ENCODE assay signal across 8 cellular contexts in the genomic region with DNA sequence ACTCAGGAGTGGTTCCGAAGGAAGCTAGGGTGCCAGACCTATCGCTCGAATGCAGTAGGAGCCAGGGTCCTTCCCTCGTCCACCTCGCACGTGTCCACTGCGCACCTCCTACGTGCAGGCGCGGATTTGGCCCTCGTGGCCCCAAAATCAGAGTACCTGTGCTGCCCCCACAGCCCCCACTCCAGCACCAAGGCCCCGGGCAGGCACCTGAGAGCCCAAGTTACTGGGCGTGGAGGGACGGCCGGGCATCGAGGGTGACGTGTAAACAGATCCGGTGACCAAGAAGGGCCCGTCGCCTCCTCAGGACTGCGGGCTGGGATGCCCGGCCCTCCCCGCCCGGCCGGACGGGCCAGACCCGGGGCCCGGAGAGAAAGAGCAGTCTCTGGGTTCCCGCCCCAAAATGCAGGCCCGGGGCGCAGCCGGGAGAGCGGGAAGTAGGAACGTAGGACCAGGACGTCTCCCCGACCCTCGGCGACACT. TPM values are rescaled to one million over a fixed set of nuclear protein-coding genes. Genes with fewer than 3 reads are reported as not detected.
DNase-seq lines count a peak whose midpoint lies in the region; ATAC-seq and TF ChIP-seq lines count a peak whose summit lies in the region.

No MANE protein-coding gene starts in this region.

- H3K9me3 ChIP-seq in Caco-2 (no peaks in the 10 kb centered on the region), right cardiac atrium (ENCODE audit: control insufficient read depth, low read length) (no peaks in the 10 kb centered on the region)

- H3K4me1 ChIP-seq in Caco-2, result peaks cover 8% of the 10 kb centered on the region
- H3K4me1 ChIP-seq in right cardiac atrium (ENCODE audit: control insufficient read depth, insufficient read depth, low read length), result no peaks in the 10 kb centered on the region

- no peaks in the 10 kb centered on the region for H3K27me3 Mint-ChIP-seq in Caco-2 (ENCODE audit: insufficient read depth, unreplicated experiment)
- no peaks in the 10 kb centered on the region for H3K27me3 Mint-ChIP-seq in activated CD8-positive, alpha-beta T cell treated with anti-CD3 and anti-CD28 coated beads for 36 hours

- H3K4me3 ChIP-seq in Caco-2 (ENCODE audit: low read depth, low read length), result peak overlapping the region; percentile 84
- H3K4me3 ChIP-seq in right cardiac atrium (ENCODE audit: low read length), result peak overlapping the region; percentile 87
- peak overlapping the region; percentile 89 to 97 (median 92) for H3K4me3 ChIP-seq in skin epidermis

- no peak for TF ChIP-seq CTCF in Caco-2 (IDR thresholded peaks at IDR 0.05; ENCODE audit: insufficient read depth in 1 of 2, low read depth in 1 of 2, low read length in 1 of 2, severe bottlenecking in 1 of 2, unreplicated experiment in 1 of 2)
- TF ChIP-seq CTCF in activated CD8-positive, alpha-beta T cell treated with anti-CD3 and anti-CD28 coated beads for 36 hours (IDR thresholded peaks at IDR 0.05), result no peak

- H3K27ac ChIP-seq in right cardiac atrium (ENCODE audit: low read length) (peak overlapping the region; percentile 20), skin epidermis (peak overlapping the region; percentile 62 to 96 (median 89))

- CTCF ChIA-PET in Caco-2 (lab: Charles Lee), result interaction anchor here (1.0 to 1.5 kb wide), 3 partner anchors 21 to 106 kb away, joined by 3 to 5 read pairs (median 5); partner anchors contain the start of gene GRN
- CTCF ChIA-PET in activated CD8-positive, alpha-beta T cell treated with anti-CD3 and anti-CD28 coated beads for 36 hours (lab: Charles Lee), result interaction anchor here (0.7 to 3.6 kb wide), 5 partner anchors 14 to 120 kb away, joined by 3 to 21 read pairs (median 3); partner anchors contain the start of gene FAM171A2

- intact Hi-C loops in Caco-2 (cut with micrococcal nuclease; ENCODE audit: unreplicated experiment), result loop anchor here (2.0 kb wide), 1 partner anchor 105 kb away; the partner anchor contains the start of gene UBTF
- intact Hi-C loops in activated CD8-positive, alpha-beta T cell treated with anti-CD3 and anti-CD28 coated beads for 36 hours (cut with micrococcal nuclease), result no loop called here
- intact Hi-C loops in right cardiac atrium (cut with DNase I), result loop anchor here in 3 of 4 donors (2.0 to 5.0 kb wide), 3 partner anchors 102 to 113 kb away; no protein-coding TSS in a partner anchor

- BruUV-seq in Caco-2 (replicated peaks; lab: Mats Ljungman, UMichigan), result no TSS peak

- peak; percentile 2 for ATAC-seq in HG02759 (IDR thresholded peaks at IDR 0.05; ENCODE audit: unreplicated experiment)
- ATAC-seq in activated CD8-positive, alpha-beta T cell treated with anti-CD3 and anti-CD28 coated beads for 36 hours, result no peak
- ATAC-seq in right cardiac atrium, result peak in 1 of 2 donors; percentile 3

- H3K9me3 Mint-ChIP-seq in Caco-2 (ENCODE audit: unreplicated experiment), result no peaks in the 10 kb centered on the region
- no peaks in the 10 kb centered on the region for H3K9me3 Mint-ChIP-seq in activated CD8-positive, alpha-beta T cell treated with anti-CD3 and anti-CD28 coated beads for 36 hours

- 1% methylated on average over 38 of the region's 38 CpGs for WGBS in right cardiac atrium

- H3K36me3 Mint-ChIP-seq in Caco-2 (ENCODE audit: insufficient read depth, unreplicated experiment), result peaks cover 13% of the 10 kb centered on the region
- peaks cover 23% of the 10 kb centered on the region for H3K36me3 Mint-ChIP-seq in activated CD8-positive, alpha-beta T cell treated with anti-CD3 and anti-CD28 coated beads for 36 hours (ENCODE audit: low read depth)

- DNase-seq in Caco-2, result peak in 1 of 2 experiments; percentile 53
- no peak for DNase-seq in activated CD8-positive, alpha-beta T cell treated with anti-CD3 and anti-CD28 coated beads for 36 hours
- DNase-seq in right cardiac atrium, result no peak
- no peak for DNase-seq in SKM-1 treated with dmso at 0.1 percent for 144 hours (lab: John Stamatoyannopoulos, UW; ENCODE audit: unreplicated experiment)
- DNase-seq in NCI-H2196 (lab: John Stamatoyannopoulos, UW; ENCODE audit: unreplicated experiment), result no peak
- DNase-seq in central memory CD4-positive, alpha-beta T cell, result no peak

- POLR2A ChIA-PET in Caco-2 (lab: Charles Lee), result no interaction called here
- POLR2A ChIA-PET in activated CD8-positive, alpha-beta T cell treated with anti-CD3 and anti-CD28 coated beads for 36 hours (lab: Charles Lee), result interaction anchor here (0.7 to 5.3 kb wide), 7 partner anchors 11 to 120 kb away, joined by 3 to 38 read pairs (median 5); partner anchors contain the start of gene UBTF

- H3K4me3 Mint-ChIP-seq in Caco-2 (ENCODE audit: unreplicated experiment), result peak overlapping the region; percentile 93
- H3K4me3 Mint-ChIP-seq in activated CD8-positive, alpha-beta T cell treated with anti-CD3 and anti-CD28 coated beads for 36 hours, result peak overlapping the region; percentile 85

- no peaks in the 10 kb centered on the region for H3K4me1 Mint-ChIP-seq in Caco-2 (ENCODE audit: low read depth, unreplicated experiment)
- H3K4me1 Mint-ChIP-seq in activated CD8-positive, alpha-beta T cell treated with anti-CD3 and anti-CD28 coated beads for 36 hours (ENCODE audit: low read depth), result peaks cover 29% of the 10 kb centered on the region

- no peak overlapping the region for H3K27ac Mint-ChIP-seq in Caco-2 (ENCODE audit: unreplicated experiment)
- peak overlapping the region; percentile 42 for H3K27ac Mint-ChIP-seq in activated CD8-positive, alpha-beta T cell treated with anti-CD3 and anti-CD28 coated beads for 36 hours

- peaks cover 3% of the 10 kb centered on the region; the same call in 1 of the 2 replicates for H3K36me3 ChIP-seq in Caco-2 (ENCODE audit: control insufficient read depth, insufficient read depth, low read length)

- H3K27me3 ChIP-seq in Caco-2 (replicated peaks; ENCODE audit: control insufficient read depth, insufficient read depth, low read length) (no peaks in the 10 kb centered on the region), right cardiac atrium (ENCODE audit: control insufficient read depth, insufficient read depth) (no peaks in the 10 kb centered on the region)

RNA-seq across cellular contexts. Expression of gene SLC25A39, which starts 0.5 kb away (rescaled TPM):
- 155 and 172 TPM in 2 replicates for total RNA-seq in Caco-2 (2022)
- 100 to 1,000 TPM; 149 to 153 TPM for total RNA-seq in activated CD8-positive, alpha-beta T cell treated with anti-CD3 and anti-CD28 coated beads for 36 hours
- 10 to 100 TPM; 56.7 to 69.9 (median 66.4) TPM for total RNA-seq in right cardiac atrium
- 73.0 TPM for polyA plus RNA-seq in right cardiac atrium

RNA-seq across cellular contexts. Expression of gene RUNDC3A, which starts 15.7 kb away (rescaled TPM):
- total RNA-seq in Caco-2 (2022), result 0.34 and 0.53 TPM in 2 replicates
- under 1 TPM in 1 of 2 experiments, not detected in 1; 0.22 TPM for total RNA-seq in activated CD8-positive, alpha-beta T cell treated with anti-CD3 and anti-CD28 coated beads for 36 hours
- 1 to 10 TPM; 1.8 to 4.5 (median 2.3) TPM for total RNA-seq in right cardiac atrium
- 1.6 TPM for polyA plus RNA-seq in right cardiac atrium

RNA-seq across cellular contexts. Expression of gene GRN, which starts 21.0 kb away (rescaled TPM):
- total RNA-seq in Caco-2 (2022) (167 and 176 TPM in 2 replicates), right cardiac atrium (100 to 1,000 TPM; 158 to 215 (median 194) TPM)
- 10 to 100 TPM; 34.8 to 35.5 TPM for total RNA-seq in activated CD8-positive, alpha-beta T cell treated with anti-CD3 and anti-CD28 coated beads for 36 hours
- polyA plus RNA-seq in right cardiac atrium, result 100 TPM

RNA-seq across cellular contexts. Expression of gene FAM171A2, which starts 39.5 kb away (rescaled TPM):
- total RNA-seq in Caco-2 (2022) (3.0 and 3.6 TPM in 2 replicates), right cardiac atrium (1 to 10 TPM; 2.4 to 4.0 (median 3.1) TPM)
- total RNA-seq in activated CD8-positive, alpha-beta T cell treated with anti-CD3 and anti-CD28 coated beads for 36 hours, result under 1 TPM; 0.43 to 0.78 TPM
- polyA plus RNA-seq in right cardiac atrium, result 1.9 TPM

RNA-seq across cellular contexts. Expression of gene SLC4A1, which starts 56.2 kb away (rescaled TPM):
- not detected in 2 replicates for total RNA-seq in Caco-2 (2022)
- not detected for total RNA-seq in activated CD8-positive, alpha-beta T cell treated with anti-CD3 and anti-CD28 coated beads for 36 hours
- total RNA-seq in right cardiac atrium, result under 1 TPM in 3 of 4 donors, not detected in 1; 0.31 to 0.72 (median 0.46) TPM
- 0.16 TPM for polyA plus RNA-seq in right cardiac atrium
